In the genomic region with DNA sequence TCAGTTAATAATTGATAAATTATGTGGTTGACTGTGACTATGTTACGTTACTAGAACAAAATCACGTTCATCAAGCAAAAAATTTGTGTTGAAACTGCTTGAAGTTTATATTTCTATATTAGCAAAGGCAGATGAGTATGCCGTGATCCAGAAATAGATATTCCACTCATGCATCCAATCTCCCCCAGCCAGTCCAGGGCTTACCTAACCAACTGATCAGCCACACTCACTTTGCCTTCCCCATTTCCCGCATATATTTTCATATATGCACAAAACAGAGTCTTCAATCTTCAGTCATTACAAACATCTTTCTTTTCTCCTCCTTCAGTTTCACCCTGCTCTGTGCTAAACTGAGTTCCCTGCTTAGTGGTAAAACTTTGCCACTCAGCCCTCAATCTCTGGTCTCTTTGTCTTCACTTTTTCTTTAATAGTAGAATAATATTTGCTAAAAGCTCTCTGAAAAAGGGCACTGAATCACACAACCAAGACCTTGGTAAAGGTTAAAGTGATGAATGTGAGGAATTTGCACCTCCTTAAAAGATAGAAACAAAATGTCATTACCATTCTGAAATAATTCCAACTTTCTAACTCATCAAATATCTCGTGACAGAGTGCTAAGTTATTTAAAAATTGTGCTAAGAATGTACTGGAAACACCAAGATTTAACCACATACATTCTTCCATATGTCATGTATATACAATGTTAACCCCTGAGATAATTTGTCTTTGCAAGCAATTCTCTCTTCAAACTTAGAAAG, we compare ENCODE assay signal across 21 cellular contexts.
DNase-seq lines count a peak whose midpoint lies in the region; ATAC-seq and TF ChIP-seq lines count a peak whose summit lies in the region.
"Had no signal": no experiment of that assay in that cellular context is flagged by ENCODE, and none has a peak within 500 bp of the region (broad histone marks: within the 10 kb centered on the region; RNA-seq: fewer than 3 reads in every experiment).

No MANE protein-coding gene starts in this region.

- no peaks in the 10 kb centered on the region for H3K27me3 Mint-ChIP-seq in chondrocyte (ENCODE audit: low read depth)
- H3K27me3 Mint-ChIP-seq in activated T-cell treated with anti-CD3 and anti-CD28 coated beads, Interleukin-2, amount 50 U/mL, for 24 hours = no peaks in the 10 kb centered on the region
- no peaks in the 10 kb centered on the region for H3K27me3 Mint-ChIP-seq in T-helper 2 cell treated with Interferon-gamma antibody and Interleukin-4, amounts not matched to agents 5 μg/mL and 100 μg/mL, for 36 hours (ENCODE audit: low read depth)
- H3K27me3 Mint-ChIP-seq: CD8-positive, alpha-beta memory T cell had no signal

- TF ChIP-seq CTCF in chondrocyte (IDR thresholded peaks at IDR 0.05) = no peak

- no peak for ATAC-seq in left lobe of liver
- no peak for ATAC-seq in HG03108 (IDR thresholded peaks at IDR 0.05; ENCODE audit: unreplicated experiment)
- ATAC-seq: left cardiac atrium had no signal

- peaks cover 46% of the 10 kb centered on the region for H3K4me1 Mint-ChIP-seq in chondrocyte (ENCODE audit: low read depth)
- H3K4me1 Mint-ChIP-seq in activated T-cell treated with anti-CD3 and anti-CD28 coated beads, Interleukin-2, amount 50 U/mL, for 24 hours (ENCODE audit: low read depth) = no peaks in the 10 kb centered on the region
- no peaks in the 10 kb centered on the region for H3K4me1 Mint-ChIP-seq in T-helper 2 cell treated with Interferon-gamma antibody and Interleukin-4, amounts not matched to agents 5 μg/mL and 100 μg/mL, for 36 hours (ENCODE audit: low read depth)
- H3K4me1 Mint-ChIP-seq: CD8-positive, alpha-beta memory T cell had no signal

- H3K4me3 Mint-ChIP-seq in chondrocyte (ENCODE audit: unreplicated experiment) = peak overlapping the region; percentile 54
- no peak overlapping the region for H3K4me3 Mint-ChIP-seq in activated T-cell treated with anti-CD3 and anti-CD28 coated beads, Interleukin-2, amount 50 U/mL, for 24 hours
- no peak overlapping the region for H3K4me3 Mint-ChIP-seq in T-helper 2 cell treated with Interferon-gamma antibody and Interleukin-4, amounts not matched to agents 5 μg/mL and 100 μg/mL, for 36 hours
- H3K4me3 Mint-ChIP-seq: CD8-positive, alpha-beta memory T cell had no signal

- H3K27ac Mint-ChIP-seq in chondrocyte (ENCODE audit: unreplicated experiment) = peak overlapping the region; percentile 96
- H3K27ac Mint-ChIP-seq in activated T-cell treated with anti-CD3 and anti-CD28 coated beads, Interleukin-2, amount 50 U/mL, for 24 hours = no peak overlapping the region
- H3K27ac Mint-ChIP-seq in T-helper 2 cell treated with Interferon-gamma antibody and Interleukin-4, amounts not matched to agents 5 μg/mL and 100 μg/mL, for 36 hours = no peak overlapping the region
- H3K27ac Mint-ChIP-seq: CD8-positive, alpha-beta memory T cell had no signal

- no peaks in the 10 kb centered on the region for H3K36me3 Mint-ChIP-seq in chondrocyte (ENCODE audit: low read depth)
- no peaks in the 10 kb centered on the region for H3K36me3 Mint-ChIP-seq in activated T-cell treated with anti-CD3 and anti-CD28 coated beads, Interleukin-2, amount 50 U/mL, for 24 hours (ENCODE audit: low read depth)
- no peaks in the 10 kb centered on the region for H3K36me3 Mint-ChIP-seq in T-helper 2 cell treated with Interferon-gamma antibody and Interleukin-4, amounts not matched to agents 5 μg/mL and 100 μg/mL, for 36 hours (ENCODE audit: low read depth)
- H3K36me3 Mint-ChIP-seq: CD8-positive, alpha-beta memory T cell had no signal

- no peaks in the 10 kb centered on the region for H3K9me3 Mint-ChIP-seq in chondrocyte (ENCODE audit: low read depth)
- no peaks in the 10 kb centered on the region for H3K9me3 Mint-ChIP-seq in activated T-cell treated with anti-CD3 and anti-CD28 coated beads, Interleukin-2, amount 50 U/mL, for 24 hours
- no peaks in the 10 kb centered on the region for H3K9me3 Mint-ChIP-seq in T-helper 2 cell treated with Interferon-gamma antibody and Interleukin-4, amounts not matched to agents 5 μg/mL and 100 μg/mL, for 36 hours
- H3K9me3 Mint-ChIP-seq: CD8-positive, alpha-beta memory T cell had no signal

- in situ Hi-C loops in Caki2 (cut with HindIII; ENCODE audit: low pct_unique_long_range_greater_than_20kb, low sequenced_read_pairs) = no loop called here

- DNase-seq in Caki2 (ENCODE audit: low read depth) (peak; percentile 2), M059J (ENCODE audit: low read depth) (peak; percentile 73), chondrocyte (ENCODE audit: low spot score) (no peak), non-pigmented ciliary epithelial cell (ENCODE audit: low read depth) (peak; percentile 60), left lobe of liver (ENCODE audit: low spot score) (no peak)
- DNase-seq in activated T-cell treated with anti-CD3 and anti-CD28 coated beads, Interleukin-2, amount 50 U/mL, for 24 hours = no peak
- no peak for DNase-seq in T-helper 2 cell treated with Interferon-gamma antibody and Interleukin-4, amounts not matched to agents 5 μg/mL and 100 μg/mL, for 36 hours (ENCODE audit: low spot score)
- DNase-seq: activated CD4-positive, alpha-beta T cell treated with anti-CD3 and anti-CD28 coated beads, Interleukin-2, amount 50 U/mL, for 48 hours; activated naive CD4-positive, alpha-beta T cell treated with Interleukin-2 at 50 U/mL for 16 hours; activated T-cell treated with anti-CD3 and anti-CD28 coated beads for 4 hours; aorta; CD8-positive, alpha-beta memory T cell; colonic mucosa; DND-41; Kasumi-1; left cardiac atrium; NCI-H1105 treated with DMSO at 0.1 percent for 48 hours; NCI-H526; Right ventricle myocardium superior; stimulated activated CD4-positive, alpha-beta T cell treated with anti-CD3 and anti-CD28 coated beads, Interleukin-12 subunit alpha, Interleukin-12 subunit beta, amount 100 ng/mL, for 4 hours had no signal

Comparison
In these comparisons a context has a peak if more than half of its experiments do, and no peak if none do; other contexts are left out.
1. DNase-seq: peak in Caki2 (single experiment), M059J (single experiment) and non-pigmented ciliary epithelial cell (single experiment); none in chondrocyte (single experiment), activated T-cell treated with anti-CD3 and anti-CD28 coated beads, Interleukin-2, amount 50 U/mL, for 24 hours (single experiment), left lobe of liver (single experiment) and T-helper 2 cell treated with Interferon-gamma antibody and Interleukin-4, amounts not matched to agents 5 μg/mL and 100 μg/mL, for 36 hours (single experiment).